In genomic region chr16:2475413-2476344, GRCh38 we compare ENCODE assay signal across 8 cellular contexts. TPM values are rescaled to one million over a fixed set of nuclear protein-coding genes. Genes with fewer than 3 reads are reported as not detected.
DNase-seq lines count a peak whose midpoint lies in the region; ATAC-seq and TF ChIP-seq lines count a peak whose summit lies in the region.

No MANE protein-coding gene starts in this region.

- H3K36me3 ChIP-seq in HUES48 (ENCODE audit: control insufficient read depth, insufficient read depth, low read length): no peaks in the 10 kb centered on the region

- peak; percentile 31 for ATAC-seq in activated CD8-positive, alpha-beta T cell treated with anti-CD3 and anti-CD28 coated beads, Interleukin-2, amount 10 ng/mL, durations not matched to agents 7 days and 5 days
- ATAC-seq in GM18868 (IDR thresholded peaks at IDR 0.05; ENCODE audit: unreplicated experiment) (no peak), GM21825 (IDR thresholded peaks at IDR 0.05; ENCODE audit: unreplicated experiment) (no peak)

- no peak overlapping the region for H3K27ac ChIP-seq in HUES48 (ENCODE audit: low read depth, low read length)

- POLR2A ChIA-PET in activated CD8-positive, alpha-beta T cell treated with anti-CD3 and anti-CD28 coated beads, Interleukin-2, amount 10 ng/mL, durations not matched to agents 7 days and 5 days (lab: Charles Lee): interaction anchor here (0.9 kb wide), 1 partner anchor 38 kb away, joined by 4 read pairs; the partner anchor contains the start of gene ATP6V0C

- peaks cover 6% of the 10 kb centered on the region; the same call in 1 of the 2 replicates for H3K4me1 ChIP-seq in HUES48 (ENCODE audit: control insufficient read depth, insufficient read depth, low read length)

- peaks cover 23% of the 10 kb centered on the region for H3K4me1 Mint-ChIP-seq in activated CD8-positive, alpha-beta T cell treated with anti-CD3 and anti-CD28 coated beads, Interleukin-2, amount 10 ng/mL, durations not matched to agents 7 days and 5 days (ENCODE audit: low read depth)

- H3K27me3 ChIP-seq in HUES48 (ENCODE audit: control insufficient read depth, insufficient read depth, low read length): peaks cover 42% of the 10 kb centered on the region

- CTCF ChIA-PET in activated CD8-positive, alpha-beta T cell treated with anti-CD3 and anti-CD28 coated beads, Interleukin-2, amount 10 ng/mL, durations not matched to agents 7 days and 5 days (lab: Charles Lee): interaction anchor here (1.0 to 1.5 kb wide), 2 partner anchors 12 to 45 kb away, joined by 3 to 4 read pairs; no protein-coding TSS in a partner anchor

- H3K4me3 ChIP-seq in HUES48 (ENCODE audit: low read depth, low read length): peak overlapping the region; percentile 72
- H3K4me3 ChIP-seq in fibroblast of villous mesenchyme (ENCODE audit: low read depth, low read length): peak overlapping the region; percentile 59

- TF ChIP-seq CTCF in fibroblast of villous mesenchyme (IDR thresholded peaks at IDR 0.05; ENCODE audit: insufficient read depth, low read depth, low read length): no peak

- no peaks in the 10 kb centered on the region for H3K9me3 ChIP-seq in HUES48 (ENCODE audit: control insufficient read depth, insufficient read depth, low read length)

- H3K36me3 Mint-ChIP-seq in activated CD8-positive, alpha-beta T cell treated with anti-CD3 and anti-CD28 coated beads, Interleukin-2, amount 10 ng/mL, durations not matched to agents 7 days and 5 days (ENCODE audit: low read depth): no peaks in the 10 kb centered on the region

- no peaks in the 10 kb centered on the region for H3K9me3 Mint-ChIP-seq in activated CD8-positive, alpha-beta T cell treated with anti-CD3 and anti-CD28 coated beads, Interleukin-2, amount 10 ng/mL, durations not matched to agents 7 days and 5 days (ENCODE audit: insufficient read depth)

- no peak overlapping the region for H3K27ac Mint-ChIP-seq in activated CD8-positive, alpha-beta T cell treated with anti-CD3 and anti-CD28 coated beads, Interleukin-2, amount 10 ng/mL, durations not matched to agents 7 days and 5 days

- peak; percentile 64 for DNase-seq in DMS53 (lab: John Stamatoyannopoulos, UW)
- DNase-seq in DMS53 treated with DMSO at 0.1 percent for 48 hours (lab: John Stamatoyannopoulos, UW; ENCODE audit: unreplicated experiment): no peak
- peak; percentile 70 for DNase-seq in activated CD8-positive, alpha-beta T cell treated with anti-CD3 and anti-CD28 coated beads, Interleukin-2, amount 10 ng/mL, durations not matched to agents 7 days and 5 days
- DNase-seq in fibroblast of villous mesenchyme (ENCODE audit: low read depth): no peak
- DNase-seq in retina: peak; percentile 40

- peak overlapping the region; percentile 62 for H3K4me3 Mint-ChIP-seq in activated CD8-positive, alpha-beta T cell treated with anti-CD3 and anti-CD28 coated beads, Interleukin-2, amount 10 ng/mL, durations not matched to agents 7 days and 5 days

- peaks cover 11% of the 10 kb centered on the region for H3K27me3 Mint-ChIP-seq in activated CD8-positive, alpha-beta T cell treated with anti-CD3 and anti-CD28 coated beads, Interleukin-2, amount 10 ng/mL, durations not matched to agents 7 days and 5 days (ENCODE audit: low read depth)

- no peak overlapping the region for H3K9ac ChIP-seq in HUES48 (ENCODE audit: low read depth, low read length)

RNA-seq across cellular contexts. Expression of gene TBC1D24, which starts 0.8 kb away (rescaled TPM):
- 10 to 100 TPM; 21.1 to 22.4 TPM for total RNA-seq in activated CD8-positive, alpha-beta T cell treated with anti-CD3 and anti-CD28 coated beads, Interleukin-2, amount 10 ng/mL, durations not matched to agents 7 days and 5 days
- 15.5 and 19.4 TPM in 2 replicates for total RNA-seq in fibroblast of villous mesenchyme

RNA-seq across cellular contexts. Expression of gene NTN3, which starts 4.6 kb away (rescaled TPM):
- under 1 TPM in 1 of 2 experiments, not detected in 1; 0.10 TPM for total RNA-seq in activated CD8-positive, alpha-beta T cell treated with anti-CD3 and anti-CD28 coated beads, Interleukin-2, amount 10 ng/mL, durations not matched to agents 7 days and 5 days
- total RNA-seq in fibroblast of villous mesenchyme: 0.43 and 0.64 TPM in 2 replicates

RNA-seq across cellular contexts. Expression of gene TEDC2, which starts 15.8 kb away (rescaled TPM):
- 10 to 100 TPM; 21.6 to 32.9 TPM for total RNA-seq in activated CD8-positive, alpha-beta T cell treated with anti-CD3 and anti-CD28 coated beads, Interleukin-2, amount 10 ng/mL, durations not matched to agents 7 days and 5 days
- 6.9 and 8.4 TPM in 2 replicates for total RNA-seq in fibroblast of villous mesenchyme

RNA-seq across cellular contexts. Expression of gene ATP6V0C, which starts 38.1 kb away (rescaled TPM):
- total RNA-seq in activated CD8-positive, alpha-beta T cell treated with anti-CD3 and anti-CD28 coated beads, Interleukin-2, amount 10 ng/mL, durations not matched to agents 7 days and 5 days: 100 to 1,000 TPM; 105 to 110 TPM
- total RNA-seq in fibroblast of villous mesenchyme: 20.0 and 23.3 TPM in 2 replicates

RNA-seq across cellular contexts. Expression of gene AMDHD2, which starts 44.5 kb away (rescaled TPM):
- total RNA-seq in activated CD8-positive, alpha-beta T cell treated with anti-CD3 and anti-CD28 coated beads, Interleukin-2, amount 10 ng/mL, durations not matched to agents 7 days and 5 days: 10 to 100 TPM; 54.0 to 58.5 TPM
- 31.1 and 45.7 TPM in 2 replicates for total RNA-seq in fibroblast of villous mesenchyme

Comparison
In these comparisons a context has a peak if more than half of its experiments do, and no peak if none do; other contexts are left out.
1. DNase-seq: peak in DMS53 (single experiment), activated CD8-positive, alpha-beta T cell treated with anti-CD3 and anti-CD28 coated beads, Interleukin-2, amount 10 ng/mL, durations not matched to agents 7 days and 5 days (single experiment) and retina (single experiment); none in DMS53 treated with DMSO at 0.1 percent for 48 hours (single experiment) and fibroblast of villous mesenchyme (single experiment).